In the genomic region with DNA sequence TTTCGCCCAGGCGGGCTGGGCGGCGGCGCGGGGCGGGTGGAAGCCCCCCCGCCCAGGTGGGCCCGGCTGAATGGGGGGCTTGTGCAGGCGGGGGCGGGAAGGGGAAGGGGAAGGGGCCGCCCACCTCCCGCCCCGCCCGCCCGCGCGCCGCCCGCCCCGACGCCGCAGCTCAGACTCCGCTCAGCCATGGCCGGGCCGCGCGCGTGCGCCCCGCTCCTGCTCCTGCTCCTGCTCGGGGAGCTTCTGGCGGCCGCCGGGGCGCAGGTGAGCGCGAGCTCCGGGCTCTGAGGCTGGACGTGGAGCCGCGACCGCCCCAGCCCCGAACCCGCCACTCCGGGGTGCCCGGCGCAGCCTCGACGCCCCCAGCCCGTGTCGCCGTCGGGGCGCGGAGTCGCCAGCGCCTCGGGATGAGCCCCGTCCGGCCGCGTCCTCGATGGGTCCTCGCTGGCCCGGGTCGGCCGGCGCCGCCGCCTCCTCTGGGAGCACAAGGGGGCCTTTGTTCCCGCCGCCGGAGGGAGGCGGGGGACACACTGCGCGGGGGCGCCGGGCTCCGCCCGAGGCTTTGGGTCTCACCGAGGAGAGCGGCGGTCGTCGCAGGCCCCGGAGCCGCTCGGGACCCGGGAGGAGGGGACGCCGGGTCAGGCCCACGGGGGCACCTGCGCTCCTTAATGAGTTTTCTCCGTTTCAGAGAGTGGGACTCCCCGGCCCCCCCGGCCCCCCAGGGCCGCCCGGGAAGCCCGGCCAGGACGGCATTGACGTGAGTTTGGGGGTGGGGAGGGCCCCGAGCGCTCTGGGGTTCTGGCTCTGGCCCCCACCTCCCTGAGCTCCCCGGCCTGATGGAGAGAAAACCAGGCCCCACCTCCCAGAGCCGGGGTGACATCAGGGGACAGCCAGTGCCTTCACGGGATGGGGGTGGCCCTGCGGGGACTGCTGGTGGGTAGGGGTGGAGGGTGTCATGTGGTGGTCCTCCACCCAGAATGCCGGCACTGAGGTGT, we compare ENCODE assay signal across 1 cellular context.
TF ChIP-seq lines count a peak whose summit lies in the region.

A gene (plus strand): TSS at position 172 of the 995 bp plus-strand sequence. CDS start 15 bp downstream, at position 187.

TF ChIP-seq in HepG2, 621 proteins besides CTCF, POLR2A, EP300 and RAD21 (continued from another document and continues in another):
- TF ChIP-seq, protein P1, sequence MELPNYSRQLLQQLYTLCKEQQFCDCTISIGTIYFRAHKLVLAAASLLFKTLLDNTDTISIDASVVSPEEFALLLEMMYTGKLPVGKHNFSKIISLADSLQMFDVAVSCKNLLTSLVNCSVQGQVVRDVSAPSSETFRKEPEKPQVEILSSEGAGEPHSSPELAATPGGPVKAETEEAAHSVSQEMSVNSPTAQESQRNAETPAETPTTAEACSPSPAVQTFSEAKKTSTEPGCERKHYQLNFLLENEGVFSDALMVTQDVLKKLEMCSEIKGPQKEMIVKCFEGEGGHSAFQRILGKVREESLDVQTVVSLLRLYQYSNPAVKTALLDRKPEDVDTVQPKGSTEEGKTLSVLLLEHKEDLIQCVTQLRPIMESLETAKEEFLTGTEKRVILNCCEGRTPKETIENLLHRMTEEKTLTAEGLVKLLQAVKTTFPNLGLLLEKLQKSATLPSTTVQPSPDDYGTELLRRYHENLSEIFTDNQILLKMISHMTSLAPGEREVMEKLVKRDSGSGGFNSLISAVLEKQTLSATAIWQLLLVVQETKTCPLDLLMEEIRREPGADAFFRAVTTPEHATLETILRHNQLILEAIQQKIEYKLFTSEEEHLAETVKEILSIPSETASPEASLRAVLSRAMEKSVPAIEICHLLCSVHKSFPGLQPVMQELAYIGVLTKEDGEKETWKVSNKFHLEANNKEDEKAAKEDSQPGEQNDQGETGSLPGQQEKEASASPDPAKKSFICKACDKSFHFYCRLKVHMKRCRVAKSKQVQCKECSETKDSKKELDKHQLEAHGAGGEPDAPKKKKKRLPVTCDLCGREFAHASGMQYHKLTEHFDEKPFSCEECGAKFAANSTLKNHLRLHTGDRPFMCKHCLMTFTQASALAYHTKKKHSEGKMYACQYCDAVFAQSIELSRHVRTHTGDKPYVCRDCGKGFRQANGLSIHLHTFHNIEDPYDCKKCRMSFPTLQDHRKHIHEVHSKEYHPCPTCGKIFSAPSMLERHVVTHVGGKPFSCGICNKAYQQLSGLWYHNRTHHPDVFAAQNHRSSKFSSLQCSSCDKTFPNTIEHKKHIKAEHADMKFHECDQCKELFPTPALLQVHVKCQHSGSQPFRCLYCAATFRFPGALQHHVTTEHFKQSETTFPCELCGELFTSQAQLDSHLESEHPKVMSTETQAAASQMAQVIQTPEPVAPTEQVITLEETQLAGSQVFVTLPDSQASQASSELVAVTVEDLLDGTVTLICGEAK (IDR thresholded peaks at IDR 0.05): no peak
- TF ChIP-seq, protein P1 (CRISPR knock-in tag; IDR thresholded peaks at IDR 0.05): no peak
- TF ChIP-seq, protein P2, sequence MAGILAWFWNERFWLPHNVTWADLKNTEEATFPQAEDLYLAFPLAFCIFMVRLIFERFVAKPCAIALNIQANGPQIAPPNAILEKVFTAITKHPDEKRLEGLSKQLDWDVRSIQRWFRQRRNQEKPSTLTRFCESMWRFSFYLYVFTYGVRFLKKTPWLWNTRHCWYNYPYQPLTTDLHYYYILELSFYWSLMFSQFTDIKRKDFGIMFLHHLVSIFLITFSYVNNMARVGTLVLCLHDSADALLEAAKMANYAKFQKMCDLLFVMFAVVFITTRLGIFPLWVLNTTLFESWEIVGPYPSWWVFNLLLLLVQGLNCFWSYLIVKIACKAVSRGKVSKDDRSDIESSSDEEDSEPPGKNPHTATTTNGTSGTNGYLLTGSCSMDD (CRISPR knock-in tag; IDR thresholded peaks at IDR 0.05): no peak
- no peak for TF ChIP-seq FOXA3 (CRISPR knock-in tag; IDR thresholded peaks at IDR 0.05)
- TF ChIP-seq ZNF546 (CRISPR knock-in tag; conservative IDR thresholded peaks at IDR 0.05): no peak
- TF ChIP-seq HOXA7 (CRISPR knock-in tag; IDR thresholded peaks at IDR 0.05): no peak
- TF ChIP-seq ZNF383 (CRISPR knock-in tag; IDR thresholded peaks at IDR 0.05; ENCODE audit: borderline replicate concordance): no peak
- TF ChIP-seq ZEB1 (IDR thresholded peaks at IDR 0.05; ENCODE audit: insufficient replicate concordance, low read depth): no peak
- TF ChIP-seq PTBP1 (IDR thresholded peaks at IDR 0.05; ENCODE audit: low read depth, low read length, poor library complexity, severe bottlenecking): peak; percentile 25
- TF ChIP-seq ZC3H13 (CRISPR knock-in tag; IDR thresholded peaks at IDR 0.05): no peak
- no peak for TF ChIP-seq ZNF124 (CRISPR knock-in tag; IDR thresholded peaks at IDR 0.05)
- no peak for TF ChIP-seq ZNF10 (CRISPR knock-in tag; IDR thresholded peaks at IDR 0.05; ENCODE audit: borderline replicate concordance, low read depth)
- TF ChIP-seq, protein P3, sequence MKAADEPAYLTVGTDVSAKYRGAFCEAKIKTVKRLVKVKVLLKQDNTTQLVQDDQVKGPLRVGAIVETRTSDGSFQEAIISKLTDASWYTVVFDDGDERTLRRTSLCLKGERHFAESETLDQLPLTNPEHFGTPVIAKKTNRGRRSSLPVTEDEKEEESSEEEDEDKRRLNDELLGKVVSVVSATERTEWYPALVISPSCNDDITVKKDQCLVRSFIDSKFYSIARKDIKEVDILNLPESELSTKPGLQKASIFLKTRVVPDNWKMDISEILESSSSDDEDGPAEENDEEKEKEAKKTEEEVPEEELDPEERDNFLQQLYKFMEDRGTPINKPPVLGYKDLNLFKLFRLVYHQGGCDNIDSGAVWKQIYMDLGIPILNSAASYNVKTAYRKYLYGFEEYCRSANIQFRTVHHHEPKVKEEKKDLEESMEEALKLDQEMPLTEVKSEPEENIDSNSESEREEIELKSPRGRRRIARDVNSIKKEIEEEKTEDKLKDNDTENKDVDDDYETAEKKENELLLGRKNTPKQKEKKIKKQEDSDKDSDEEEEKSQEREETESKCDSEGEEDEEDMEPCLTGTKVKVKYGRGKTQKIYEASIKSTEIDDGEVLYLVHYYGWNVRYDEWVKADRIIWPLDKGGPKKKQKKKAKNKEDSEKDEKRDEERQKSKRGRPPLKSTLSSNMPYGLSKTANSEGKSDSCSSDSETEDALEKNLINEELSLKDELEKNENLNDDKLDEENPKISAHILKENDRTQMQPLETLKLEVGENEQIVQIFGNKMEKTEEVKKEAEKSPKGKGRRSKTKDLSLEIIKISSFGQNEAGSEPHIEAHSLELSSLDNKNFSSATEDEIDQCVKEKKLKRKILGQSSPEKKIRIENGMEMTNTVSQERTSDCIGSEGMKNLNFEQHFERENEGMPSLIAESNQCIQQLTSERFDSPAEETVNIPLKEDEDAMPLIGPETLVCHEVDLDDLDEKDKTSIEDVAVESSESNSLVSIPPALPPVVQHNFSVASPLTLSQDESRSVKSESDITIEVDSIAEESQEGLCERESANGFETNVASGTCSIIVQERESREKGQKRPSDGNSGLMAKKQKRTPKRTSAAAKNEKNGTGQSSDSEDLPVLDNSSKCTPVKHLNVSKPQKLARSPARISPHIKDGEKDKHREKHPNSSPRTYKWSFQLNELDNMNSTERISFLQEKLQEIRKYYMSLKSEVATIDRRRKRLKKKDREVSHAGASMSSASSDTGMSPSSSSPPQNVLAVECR (CRISPR knock-in tag; IDR thresholded peaks at IDR 0.05; ENCODE audit: borderline replicate concordance): no peak
- no peak for TF ChIP-seq RBM22 (optimal IDR thresholded peaks at IDR 0.05; ENCODE audit: low read length)
- TF ChIP-seq, protein P4, sequence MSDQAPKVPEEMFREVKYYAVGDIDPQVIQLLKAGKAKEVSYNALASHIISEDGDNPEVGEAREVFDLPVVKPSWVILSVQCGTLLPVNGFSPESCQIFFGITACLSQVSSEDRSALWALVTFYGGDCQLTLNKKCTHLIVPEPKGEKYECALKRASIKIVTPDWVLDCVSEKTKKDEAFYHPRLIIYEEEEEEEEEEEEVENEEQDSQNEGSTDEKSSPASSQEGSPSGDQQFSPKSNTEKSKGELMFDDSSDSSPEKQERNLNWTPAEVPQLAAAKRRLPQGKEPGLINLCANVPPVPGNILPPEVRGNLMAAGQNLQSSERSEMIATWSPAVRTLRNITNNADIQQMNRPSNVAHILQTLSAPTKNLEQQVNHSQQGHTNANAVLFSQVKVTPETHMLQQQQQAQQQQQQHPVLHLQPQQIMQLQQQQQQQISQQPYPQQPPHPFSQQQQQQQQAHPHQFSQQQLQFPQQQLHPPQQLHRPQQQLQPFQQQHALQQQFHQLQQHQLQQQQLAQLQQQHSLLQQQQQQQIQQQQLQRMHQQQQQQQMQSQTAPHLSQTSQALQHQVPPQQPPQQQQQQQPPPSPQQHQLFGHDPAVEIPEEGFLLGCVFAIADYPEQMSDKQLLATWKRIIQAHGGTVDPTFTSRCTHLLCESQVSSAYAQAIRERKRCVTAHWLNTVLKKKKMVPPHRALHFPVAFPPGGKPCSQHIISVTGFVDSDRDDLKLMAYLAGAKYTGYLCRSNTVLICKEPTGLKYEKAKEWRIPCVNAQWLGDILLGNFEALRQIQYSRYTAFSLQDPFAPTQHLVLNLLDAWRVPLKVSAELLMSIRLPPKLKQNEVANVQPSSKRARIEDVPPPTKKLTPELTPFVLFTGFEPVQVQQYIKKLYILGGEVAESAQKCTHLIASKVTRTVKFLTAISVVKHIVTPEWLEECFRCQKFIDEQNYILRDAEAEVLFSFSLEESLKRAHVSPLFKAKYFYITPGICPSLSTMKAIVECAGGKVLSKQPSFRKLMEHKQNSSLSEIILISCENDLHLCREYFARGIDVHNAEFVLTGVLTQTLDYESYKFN (CRISPR knock-in tag; conservative IDR thresholded peaks at IDR 0.05): no peak
- TF ChIP-seq, protein P5, sequence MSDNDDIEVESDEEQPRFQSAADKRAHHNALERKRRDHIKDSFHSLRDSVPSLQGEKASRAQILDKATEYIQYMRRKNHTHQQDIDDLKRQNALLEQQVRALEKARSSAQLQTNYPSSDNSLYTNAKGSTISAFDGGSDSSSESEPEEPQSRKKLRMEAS (IDR thresholded peaks at IDR 0.05): peak; percentile 50
- TF ChIP-seq CHCHD3 (CRISPR knock-in tag; IDR thresholded peaks at IDR 0.05): no peak
- no peak for TF ChIP-seq ATAD3A (CRISPR knock-in tag; IDR thresholded peaks at IDR 0.05)
- TF ChIP-seq, protein P6, sequence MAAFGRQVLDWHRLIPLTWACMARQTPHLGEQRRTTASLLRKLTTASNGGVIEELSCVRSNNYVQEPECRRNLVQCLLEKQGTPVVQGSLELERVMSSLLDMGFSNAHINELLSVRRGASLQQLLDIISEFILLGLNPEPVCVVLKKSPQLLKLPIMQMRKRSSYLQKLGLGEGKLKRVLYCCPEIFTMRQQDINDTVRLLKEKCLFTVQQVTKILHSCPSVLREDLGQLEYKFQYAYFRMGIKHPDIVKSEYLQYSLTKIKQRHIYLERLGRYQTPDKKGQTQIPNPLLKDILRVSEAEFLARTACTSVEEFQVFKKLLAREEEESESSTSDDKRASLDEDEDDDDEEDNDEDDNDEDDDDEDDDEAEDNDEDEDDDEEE (CRISPR knock-in tag; IDR thresholded peaks at IDR 0.05): 0 out of 2 replicates have a peak, but pooled peaks have one; percentile 39
- TF ChIP-seq ZNF777 (CRISPR knock-in tag; IDR thresholded peaks at IDR 0.05): peak; percentile 100
- no peak for TF ChIP-seq ZNF292 (CRISPR knock-in tag; IDR thresholded peaks at IDR 0.05; ENCODE audit: borderline replicate concordance, low read depth)
- peak; percentile 70 for TF ChIP-seq POLR2G (IDR thresholded peaks at IDR 0.05; ENCODE audit: low read depth, low read length)
- TF ChIP-seq ZNF335 (CRISPR knock-in tag; IDR thresholded peaks at IDR 0.05): no peak
- TF ChIP-seq FOSL2 (CRISPR knock-in tag; IDR thresholded peaks at IDR 0.05): 0 out of 2 replicates have a peak, but pooled peaks have one; percentile 5
- TF ChIP-seq, protein P7, sequence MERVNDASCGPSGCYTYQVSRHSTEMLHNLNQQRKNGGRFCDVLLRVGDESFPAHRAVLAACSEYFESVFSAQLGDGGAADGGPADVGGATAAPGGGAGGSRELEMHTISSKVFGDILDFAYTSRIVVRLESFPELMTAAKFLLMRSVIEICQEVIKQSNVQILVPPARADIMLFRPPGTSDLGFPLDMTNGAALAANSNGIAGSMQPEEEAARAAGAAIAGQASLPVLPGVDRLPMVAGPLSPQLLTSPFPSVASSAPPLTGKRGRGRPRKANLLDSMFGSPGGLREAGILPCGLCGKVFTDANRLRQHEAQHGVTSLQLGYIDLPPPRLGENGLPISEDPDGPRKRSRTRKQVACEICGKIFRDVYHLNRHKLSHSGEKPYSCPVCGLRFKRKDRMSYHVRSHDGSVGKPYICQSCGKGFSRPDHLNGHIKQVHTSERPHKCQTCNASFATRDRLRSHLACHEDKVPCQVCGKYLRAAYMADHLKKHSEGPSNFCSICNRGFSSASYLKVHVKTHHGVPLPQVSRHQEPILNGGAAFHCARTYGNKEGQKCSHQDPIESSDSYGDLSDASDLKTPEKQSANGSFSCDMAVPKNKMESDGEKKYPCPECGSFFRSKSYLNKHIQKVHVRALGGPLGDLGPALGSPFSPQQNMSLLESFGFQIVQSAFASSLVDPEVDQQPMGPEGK (CRISPR knock-in tag; IDR thresholded peaks at IDR 0.05): peak; percentile 79
- TF ChIP-seq, protein P8, sequence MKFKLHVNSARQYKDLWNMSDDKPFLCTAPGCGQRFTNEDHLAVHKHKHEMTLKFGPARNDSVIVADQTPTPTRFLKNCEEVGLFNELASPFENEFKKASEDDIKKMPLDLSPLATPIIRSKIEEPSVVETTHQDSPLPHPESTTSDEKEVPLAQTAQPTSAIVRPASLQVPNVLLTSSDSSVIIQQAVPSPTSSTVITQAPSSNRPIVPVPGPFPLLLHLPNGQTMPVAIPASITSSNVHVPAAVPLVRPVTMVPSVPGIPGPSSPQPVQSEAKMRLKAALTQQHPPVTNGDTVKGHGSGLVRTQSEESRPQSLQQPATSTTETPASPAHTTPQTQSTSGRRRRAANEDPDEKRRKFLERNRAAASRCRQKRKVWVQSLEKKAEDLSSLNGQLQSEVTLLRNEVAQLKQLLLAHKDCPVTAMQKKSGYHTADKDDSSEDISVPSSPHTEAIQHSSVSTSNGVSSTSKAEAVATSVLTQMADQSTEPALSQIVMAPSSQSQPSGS (CRISPR knock-in tag; IDR thresholded peaks at IDR 0.05): no peak
- no peak for TF ChIP-seq RFXANK (CRISPR knock-in tag; IDR thresholded peaks at IDR 0.05)
- 0 out of 2 replicates have a peak, but pooled peaks have one; percentile 9 for TF ChIP-seq MED1 (CRISPR knock-in tag; IDR thresholded peaks at IDR 0.05)
